ENCODE assay signal across 14 cellular contexts in the genomic region with DNA sequence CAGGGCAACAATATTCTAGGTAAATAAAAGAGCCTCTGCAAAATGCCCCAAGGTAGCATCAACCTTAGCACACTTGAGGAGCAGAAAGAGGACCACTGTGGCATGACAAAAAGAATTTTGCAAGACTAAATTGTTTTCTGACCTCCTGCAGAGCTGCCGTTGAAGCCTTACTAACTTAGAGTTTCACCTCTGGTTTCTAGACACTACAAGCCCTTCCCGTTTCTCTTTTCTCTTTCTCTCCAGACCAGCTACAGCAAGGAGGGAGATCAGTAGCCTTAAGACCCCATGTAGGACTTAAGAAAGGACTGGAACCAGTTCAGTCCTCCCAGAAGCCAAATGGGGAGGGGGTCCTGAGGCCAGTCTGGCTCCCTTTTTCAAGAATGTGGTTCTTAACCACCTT.
DNase-seq lines count a peak whose midpoint lies in the region; ATAC-seq and TF ChIP-seq lines count a peak whose summit lies in the region.
"Had no signal": no experiment of that assay in that cellular context is flagged by ENCODE, and none has a peak within 500 bp of the region (broad histone marks: within the 10 kb centered on the region; RNA-seq: fewer than 3 reads in every experiment).

No MANE protein-coding gene starts in this region.

- WGBS in esophagus squamous epithelium, 2 donors: 70 to 82% methylated on average over 1 to 2 of the region's 2 CpGs

- no peaks in the 10 kb centered on the region for H3K27me3 Mint-ChIP-seq in activated naive CD8-positive, alpha-beta T cell treated with anti-CD3 and anti-CD28 coated beads, Interleukin-2, amount 50 U/mL, for 24 hours

- H4K20me1 ChIP-seq in BLaER1 treated with 17β-estradiol and CSF1 and Interleukin-3, amounts not matched to agents 10 nM and 100 nM: no peaks in the 10 kb centered on the region
- no peaks in the 10 kb centered on the region for H4K20me1 ChIP-seq in MM.1S (ENCODE audit: insufficient read depth, low read length)

- H3K4me2 ChIP-seq in BLaER1 treated with 17β-estradiol and CSF1 and Interleukin-3, amounts not matched to agents 10 nM and 100 nM: peak overlapping the region in 9 of 11 experiments; percentile 68 to 93 (median 81); a peak in 17 of 22 replicates
- H3K4me2 ChIP-seq in MM.1S (ENCODE audit: low read depth, low read length): peak overlapping the region; percentile 64

- H3K36me3 Mint-ChIP-seq in activated naive CD8-positive, alpha-beta T cell treated with anti-CD3 and anti-CD28 coated beads, Interleukin-2, amount 50 U/mL, for 24 hours (ENCODE audit: low read depth): no peaks in the 10 kb centered on the region

- ATAC-seq in GM19351 (IDR thresholded peaks at IDR 0.05; ENCODE audit: unreplicated experiment) (peak; percentile 34), gastrocnemius medialis (no peak)
- no peak for ATAC-seq in activated naive CD8-positive, alpha-beta T cell treated with anti-CD3 and anti-CD28 coated beads, Interleukin-2, amount 50 U/mL, for 24 hours
- ATAC-seq: foreskin keratinocyte had no signal

- H3K9me3 ChIP-seq in BLaER1 treated with 17β-estradiol and CSF1 and Interleukin-3, amounts not matched to agents 10 nM and 100 nM (replicated peaks in 1 of 11): no peaks in the 10 kb centered on the region
- H3K9me3 ChIP-seq in MM.1S (replicated peaks; ENCODE audit: insufficient read depth, low read length) (no peaks in the 10 kb centered on the region), esophagus squamous epithelium (no peaks in the 10 kb centered on the region), gastrocnemius medialis (no peaks in the 10 kb centered on the region)
- H3K9me3 ChIP-seq: ovary had no signal

- H3K79me2 ChIP-seq in MM.1S (ENCODE audit: low read length): 0 out of 2 replicates have a peak, but pooled peaks cover 4% of the 10 kb centered on the region

- peak overlapping the region in 2 of 11 experiments; percentile 24 to 40; a peak in 3 of 22 replicates for H3K9ac ChIP-seq in BLaER1 treated with 17β-estradiol and CSF1 and Interleukin-3, amounts not matched to agents 10 nM and 100 nM
- peak overlapping the region; percentile 44 for H3K9ac ChIP-seq in MM.1S (ENCODE audit: low read length)

- TF ChIP-seq POLR2A in esophagus squamous epithelium (IDR thresholded peaks at IDR 0.05) (no peak), gastrocnemius medialis (IDR thresholded peaks at IDR 0.05) (no peak)

- H3K4me3 ChIP-seq in BLaER1 treated with 17β-estradiol and CSF1 and Interleukin-3, amounts not matched to agents 10 nM and 100 nM: no peak overlapping the region
- H3K4me3 ChIP-seq in MM.1S (ENCODE audit: low read length): peak overlapping the region; percentile 5; the same call in 1 of the 2 replicates
- no peak overlapping the region for H3K4me3 ChIP-seq in esophagus squamous epithelium
- no peak overlapping the region for H3K4me3 ChIP-seq in gastrocnemius medialis
- H3K4me3 ChIP-seq: coronary artery, ovary had no signal

- peaks cover 41 to 55% (median 49%) of the 10 kb centered on the region in 10 experiments for H3K4me1 ChIP-seq in BLaER1 treated with 17β-estradiol and CSF1 and Interleukin-3, amounts not matched to agents 10 nM and 100 nM
- peaks cover 42% of the 10 kb centered on the region for H3K4me1 ChIP-seq in MM.1S (ENCODE audit: low read length)
- H3K4me1 ChIP-seq in esophagus squamous epithelium: peaks cover 0 to 38% (median 16%) of the 10 kb centered on the region in 3 donors
- H3K4me1 ChIP-seq in gastrocnemius medialis: peaks cover 11 to 36% of the 10 kb centered on the region in 2 donors

- no peaks in the 10 kb centered on the region for H3K9me2 ChIP-seq in MM.1S (replicated peaks; ENCODE audit: insufficient read depth, low read length)

- intact Hi-C loops in esophagus squamous epithelium (cut with DNase I): loop anchor here (10.0 kb wide), 1 partner anchor 74 kb away; the partner anchor contains the start of gene SP3
- intact Hi-C loops in gastrocnemius medialis (cut with DNase I; ENCODE audit: low total_unique reads): loop anchor here (5.0 to 10.0 kb wide), 2 partner anchors 156 to 824 kb away; no protein-coding TSS in a partner anchor

- no peaks in the 10 kb centered on the region for H3K36me3 ChIP-seq in BLaER1 treated with 17β-estradiol and CSF1 and Interleukin-3, amounts not matched to agents 10 nM and 100 nM
- H3K36me3 ChIP-seq in MM.1S (replicated peaks; ENCODE audit: insufficient read depth, low read length): no peaks in the 10 kb centered on the region
- H3K36me3 ChIP-seq in esophagus squamous epithelium: no peaks in the 10 kb centered on the region
- no peaks in the 10 kb centered on the region for H3K36me3 ChIP-seq in gastrocnemius medialis
- H3K36me3 ChIP-seq: ovary had no signal

- H3K27me3 ChIP-seq in BLaER1 treated with 17β-estradiol and CSF1 and Interleukin-3, amounts not matched to agents 10 nM and 100 nM: no peaks in the 10 kb centered on the region
- H3K27me3 ChIP-seq in MM.1S (replicated peaks; ENCODE audit: insufficient read depth, low read length) (no peaks in the 10 kb centered on the region), esophagus squamous epithelium (no peaks in the 10 kb centered on the region), gastrocnemius medialis (no peaks in the 10 kb centered on the region)
- H3K27me3 ChIP-seq: foreskin keratinocyte, ovary had no signal

- peaks cover 39% of the 10 kb centered on the region for H3F3A ChIP-seq in MM.1S (ENCODE audit: insufficient read depth, low read length)

- no peak overlapping the region for H3K4me3 Mint-ChIP-seq in activated naive CD8-positive, alpha-beta T cell treated with anti-CD3 and anti-CD28 coated beads, Interleukin-2, amount 50 U/mL, for 24 hours

- H3K27ac Mint-ChIP-seq in activated naive CD8-positive, alpha-beta T cell treated with anti-CD3 and anti-CD28 coated beads, Interleukin-2, amount 50 U/mL, for 24 hours: peak overlapping the region; percentile 37

- peak overlapping the region; percentile 38 to 90 (median 83); a peak in 21 of 22 replicates for H3K27ac ChIP-seq in BLaER1 treated with 17β-estradiol and CSF1 and Interleukin-3, amounts not matched to agents 10 nM and 100 nM
- H3K27ac ChIP-seq in MM.1S (ENCODE audit: low read length) (peak overlapping the region; percentile 96), esophagus squamous epithelium (peak overlapping the region in 2 of 4 donors; percentile 5 to 19), gastrocnemius medialis (peak overlapping the region in 1 of 4 donors; percentile 71)
- H3K27ac ChIP-seq: coronary artery, foreskin keratinocyte, ovary had no signal

- DNase-seq in MM.1S: peak; percentile 68
- no peak for DNase-seq in activated naive CD8-positive, alpha-beta T cell treated with anti-CD3 and anti-CD28 coated beads, Interleukin-2, amount 50 U/mL, for 24 hours
- no peak for DNase-seq in esophagus squamous epithelium (lab: John Stamatoyannopoulos, UW)
- no peak for DNase-seq in gastrocnemius medialis
- no peak for DNase-seq in DMS153 treated with DMSO at 0.1 percent for 48 hours (lab: John Stamatoyannopoulos, UW; ENCODE audit: unreplicated experiment)
- DNase-seq in AG08396 (ENCODE audit: low spot score): no peak
- DNase-seq: activated gamma-delta T cell treated with Interleukin-2 at 50 U/mL for 16 hours; foreskin keratinocyte; NCI-H2029 treated with DMSO at 0.1 percent for 48 hours; ovary; stimulated activated CD4-positive, alpha-beta T cell treated with anti-CD3 and anti-CD28 coated beads, Interleukin-2, amount 100 ng/mL, for 48 hours had no signal

- in situ Hi-C loops in gastrocnemius medialis (cut with MboI; ENCODE audit: low sequenced_read_pairs in 4 of 4): loop anchor here in 3 of 4 donors (5.0 to 25.0 kb wide), 4 partner anchors 74 to 451 kb away; partner anchors contain the start of gene SP3 (in 1 of the 3)

- H3K4me1 Mint-ChIP-seq in activated naive CD8-positive, alpha-beta T cell treated with anti-CD3 and anti-CD28 coated beads, Interleukin-2, amount 50 U/mL, for 24 hours: peaks cover 19% of the 10 kb centered on the region

- H2AFZ ChIP-seq in MM.1S (ENCODE audit: low read length): peak overlapping the region; percentile 43

- H3K9me3 Mint-ChIP-seq in activated naive CD8-positive, alpha-beta T cell treated with anti-CD3 and anti-CD28 coated beads, Interleukin-2, amount 50 U/mL, for 24 hours: no peaks in the 10 kb centered on the region

- TF ChIP-seq CTCF in MM.1S (IDR thresholded peaks at IDR 0.05; ENCODE audit: low read length) (no peak), esophagus squamous epithelium (IDR thresholded peaks at IDR 0.05) (no peak), gastrocnemius medialis (IDR thresholded peaks at IDR 0.05 in 4 of 5, conservative IDR thresholded peaks at IDR 0.05 in 1 of 5) (no peak)
